Comparison of ENCODE assay signal across 1 cellular context in the genomic region with DNA sequence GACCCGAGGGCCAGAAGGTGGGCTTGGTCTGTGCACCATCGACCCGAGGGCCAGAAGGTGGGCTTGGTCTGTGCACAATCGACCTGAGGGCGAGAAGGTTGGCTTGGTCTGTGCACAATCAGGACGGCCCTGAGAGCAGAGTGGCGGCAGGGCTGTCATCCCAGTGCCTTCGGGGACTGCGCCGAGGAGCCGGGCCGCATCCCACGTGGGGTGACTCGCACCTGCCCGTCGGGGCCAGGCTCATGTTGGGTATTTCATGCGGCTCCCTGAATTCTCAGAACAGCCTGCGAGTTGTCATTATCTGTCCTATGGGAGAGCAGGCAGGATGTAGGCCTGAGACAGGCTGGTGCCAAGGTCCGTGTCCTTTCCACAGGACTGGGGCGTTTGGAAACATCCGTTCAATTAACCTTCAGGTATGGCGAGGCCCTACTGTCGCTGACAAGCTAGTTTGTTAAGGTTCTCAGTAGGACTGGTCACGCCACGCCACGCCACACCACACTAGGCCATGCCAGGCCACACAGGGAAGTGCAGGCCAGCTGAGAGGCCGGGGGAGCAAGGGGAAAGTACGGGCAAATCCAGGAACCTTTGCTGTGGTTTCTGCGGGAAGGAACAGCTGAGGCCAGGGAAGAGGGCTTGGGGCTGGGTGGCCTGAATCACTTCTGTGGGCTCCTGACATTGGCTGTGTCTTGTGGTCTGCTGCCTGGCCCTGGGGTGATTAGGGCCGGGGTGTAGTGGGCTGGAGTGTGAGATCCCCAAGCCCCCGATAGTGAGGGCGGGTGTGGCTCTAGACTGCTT.
TF ChIP-seq lines count a peak whose summit lies in the region.

No MANE protein-coding gene starts in this region.

TF ChIP-seq in K562, 482 proteins besides CTCF, POLR2A, EP300 and RAD21:
- no peak for TF ChIP-seq CEBPZ (IDR thresholded peaks at IDR 0.05; ENCODE audit: borderline replicate concordance, low read depth, low read length)
- no peak for TF ChIP-seq TEAD1 (CRISPR knock-in tag; IDR thresholded peaks at IDR 0.05)
- TF ChIP-seq, protein P1, sequence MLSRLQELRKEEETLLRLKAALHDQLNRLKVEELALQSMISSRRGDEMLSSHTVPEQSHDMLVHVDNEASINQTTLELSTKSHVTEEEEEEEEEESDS (CRISPR knock-in tag; IDR thresholded peaks at IDR 0.05) = no peak
- TF ChIP-seq RBFOX2 (IDR thresholded peaks at IDR 0.05; ENCODE audit: low read depth, low read length) = peak; percentile 34; the same call in 1 of the 2 replicates
- TF ChIP-seq, protein P2, sequence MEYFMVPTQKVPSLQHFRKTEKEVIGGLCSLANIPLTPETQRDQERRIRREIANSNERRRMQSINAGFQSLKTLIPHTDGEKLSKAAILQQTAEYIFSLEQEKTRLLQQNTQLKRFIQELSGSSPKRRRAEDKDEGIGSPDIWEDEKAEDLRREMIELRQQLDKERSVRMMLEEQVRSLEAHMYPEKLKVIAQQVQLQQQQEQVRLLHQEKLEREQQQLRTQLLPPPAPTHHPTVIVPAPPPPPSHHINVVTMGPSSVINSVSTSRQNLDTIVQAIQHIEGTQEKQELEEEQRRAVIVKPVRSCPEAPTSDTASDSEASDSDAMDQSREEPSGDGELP (CRISPR knock-in tag; IDR thresholded peaks at IDR 0.05; ENCODE audit: borderline replicate concordance) = peak; percentile 47; the same call in 1 of the 2 replicates
- no peak for TF ChIP-seq ZEB2 (IDR thresholded peaks at IDR 0.05)
- TF ChIP-seq ZSCAN29 (IDR thresholded peaks at IDR 0.05) = no peak
- 0 out of 2 replicates have a peak, but pooled peaks have one; percentile 21 for TF ChIP-seq CBX1 (IDR thresholded peaks at IDR 0.05; ENCODE audit: low read depth)
- TF ChIP-seq PHTF2 (CRISPR knock-in tag; IDR thresholded peaks at IDR 0.05) = no peak
- TF ChIP-seq ZC3H11A (IDR thresholded peaks at IDR 0.05; ENCODE audit: low read depth, low read length) = no peak
- TF ChIP-seq PHB (CRISPR knock-in tag; IDR thresholded peaks at IDR 0.05) = no peak
- TF ChIP-seq FOXP1 (CRISPR knock-in tag; IDR thresholded peaks at IDR 0.05) = no peak
TF ChIP-seq in K562: peak in this region for 3.
